16 cellular contexts compared by ENCODE assay signal in genomic region chr7:90764848-90765570, GRCh38.
DNase-seq lines count a peak whose midpoint lies in the region; ATAC-seq, FAIRE-seq and TF ChIP-seq lines count a peak whose summit lies in the region.
"Had no signal": no experiment of that assay in that cellular context is flagged by ENCODE, and none has a peak within 500 bp of the region (broad histone marks: within the 10 kb centered on the region; RNA-seq: fewer than 3 reads in every experiment).

No MANE protein-coding gene starts in this region.

- no peaks in the 10 kb centered on the region for H3K23me2 ChIP-seq in H1 (ENCODE audit: low read depth, low read length)

- H3K27me3 ChIP-seq in H1 (replicated peaks in 1 of 4; ENCODE audit: control insufficient read depth in 3 of 4, extremely low read depth in 1 of 4, insufficient read depth in 3 of 4, low read length in 3 of 4), result no peaks in the 10 kb centered on the region
- no peaks in the 10 kb centered on the region for H3K27me3 ChIP-seq in neural progenitor cell

- H3K27ac ChIP-seq in H1 (ENCODE audit: low read depth, low read length) (no peak overlapping the region), neural progenitor cell (peak overlapping the region; percentile 94)
- H3K27ac ChIP-seq: thoracic aorta had no signal

- no peaks in the 10 kb centered on the region for H3K9me3 Mint-ChIP-seq in neural progenitor cell
- H3K9me3 Mint-ChIP-seq: activated CD4-positive, alpha-beta memory T cell treated with anti-CD3 and anti-CD28 coated beads, Interleukin-2, amount 10 ng/mL, durations not matched to agents 7 days and 5 days; CD8-positive, alpha-beta T cell; HFFc6 had no signal

- no peak overlapping the region for H4K91ac ChIP-seq in H1 (replicated peaks; ENCODE audit: insufficient read length, low read length)

- H3K9ac ChIP-seq in H1 (replicated peaks in 1 of 4; ENCODE audit: extremely low read depth in 1 of 4, low read depth in 3 of 4, low read length in 3 of 4), result no peak overlapping the region
- H3K9ac ChIP-seq in neural progenitor cell, result no peak overlapping the region

- H3K79me2 ChIP-seq in H1 (ENCODE audit: control insufficient read depth in 1 of 2, insufficient read depth in 2 of 2, low read length in 2 of 2), result no peaks in the 10 kb centered on the region
- peaks cover 22% of the 10 kb centered on the region for H3K79me2 ChIP-seq in neural progenitor cell (ENCODE audit: low read depth)

- H3K14ac ChIP-seq in H1 (ENCODE audit: insufficient read length), result no peak overlapping the region

- H3K4me3 ChIP-seq in H1 (ENCODE audit: extremely low read depth in 1 of 4, insufficient read depth in 2 of 4, low read depth in 3 of 4, low read length in 4 of 4) (no peak overlapping the region), neural progenitor cell (no peak overlapping the region)
- H3K4me3 ChIP-seq: thoracic aorta had no signal

- H4K20me1 ChIP-seq in H1 (replicated peaks in 1 of 2; ENCODE audit: control insufficient read depth in 1 of 2, insufficient read depth in 2 of 2, low read length in 2 of 2) (no peaks in the 10 kb centered on the region), neural progenitor cell (ENCODE audit: low read depth) (no peaks in the 10 kb centered on the region)

- no peaks in the 10 kb centered on the region for H3K79me1 ChIP-seq in H1 (ENCODE audit: low read depth, low read length)

- no peak overlapping the region for H4K8ac ChIP-seq in H1 (ENCODE audit: extremely low read depth, insufficient read depth, low read length)

- no peak for TF ChIP-seq EP300 in H1 (IDR thresholded peaks at IDR 0.05; ENCODE audit: borderline replicate concordance in 1 of 2, low read depth in 2 of 2, low read length in 2 of 2)

- CTCF ChIA-PET in H1 (lab: Charles Lee; ENCODE audit: partially characterized antibody), result interaction anchor here (0.6 to 1.4 kb wide), 4 partner anchors 9 to 1517 kb away, joined by 3 to 5 read pairs (median 4); no protein-coding TSS in a partner anchor

- DNase-seq in H1 (ENCODE audit: low read depth in 1 of 2, low spot score in 2 of 2) (no peak), neural progenitor cell (ENCODE audit: low spot score) (peak; percentile 51), NCI-H2196 treated with DMSO at 0.1 percent for 48 hours (lab: John Stamatoyannopoulos, UW; ENCODE audit: unreplicated experiment) (no peak), mesenteric fat pad (ENCODE audit: low spot score) (no peak)
- DNase-seq in stimulated activated CD4-positive, alpha-beta T cell treated with anti-CD3 and anti-CD28 coated beads, Interleukin-2, amount 100 ng/mL, for 24 hours, result no peak
- DNase-seq: activated CD4-positive, alpha-beta memory T cell treated with anti-CD3 and anti-CD28 coated beads, Interleukin-2, amount 10 ng/mL, durations not matched to agents 7 days and 5 days; activated naive CD4-positive, alpha-beta T cell treated with Interleukin-2 at 50 U/mL for 16 hours; CD8-positive, alpha-beta T cell; erythroblast; HFFc6; Kasumi-1; NCI-H2081 treated with DMSO at 0.1 percent for 48 hours had no signal

- no peaks in the 10 kb centered on the region for H3K27me3 Mint-ChIP-seq in neural progenitor cell (ENCODE audit: insufficient read depth, low read depth)
- H3K27me3 Mint-ChIP-seq: activated CD4-positive, alpha-beta memory T cell treated with anti-CD3 and anti-CD28 coated beads, Interleukin-2, amount 10 ng/mL, durations not matched to agents 7 days and 5 days had no signal

- FAIRE-seq in H1 (lab: Jason Lieb, UNC), result peak; percentile 39

- POLR2A ChIA-PET in H1 (lab: Charles Lee; ENCODE audit: partially characterized antibody), result interaction anchor here (0.7 kb wide), 1 partner anchor 28 kb away, joined by 3 read pairs; no protein-coding TSS in a partner anchor

- H3K4me1 Mint-ChIP-seq in neural progenitor cell, result peaks cover 15% of the 10 kb centered on the region
- H3K4me1 Mint-ChIP-seq: activated CD4-positive, alpha-beta memory T cell treated with anti-CD3 and anti-CD28 coated beads, Interleukin-2, amount 10 ng/mL, durations not matched to agents 7 days and 5 days had no signal

- no peak overlapping the region for H3K23ac ChIP-seq in H1 (ENCODE audit: insufficient read length)

- no peak overlapping the region for H2BK15ac ChIP-seq in H1 (ENCODE audit: low read length)

- no peak for TF ChIP-seq RAD21 in H1 (IDR thresholded peaks at IDR 0.05 in 1 of 2, conservative IDR thresholded peaks at IDR 0.05 in 1 of 2; ENCODE audit: low read depth in 2 of 2, low read length in 2 of 2)

- no peak overlapping the region for H2AK5ac ChIP-seq in H1 (ENCODE audit: low read depth, low read length)

- H2BK120ac ChIP-seq in H1 (replicated peaks; ENCODE audit: low read depth, low read length), result no peak overlapping the region

- peaks cover 9% of the 10 kb centered on the region for H3K36me3 Mint-ChIP-seq in neural progenitor cell
- H3K36me3 Mint-ChIP-seq: CD8-positive, alpha-beta T cell had no signal

- no peak overlapping the region for H2BK12ac ChIP-seq in H1 (ENCODE audit: low read depth, low read length)

- no peak overlapping the region for H3K18ac ChIP-seq in H1 (ENCODE audit: extremely low read depth, low read length)

- H3K4ac ChIP-seq in H1 (replicated peaks; ENCODE audit: insufficient read length, low read depth, low read length), result no peak overlapping the region

- H3K27ac Mint-ChIP-seq in neural progenitor cell, result no peak overlapping the region
- H3K27ac Mint-ChIP-seq: activated CD4-positive, alpha-beta memory T cell treated with anti-CD3 and anti-CD28 coated beads, Interleukin-2, amount 10 ng/mL, durations not matched to agents 7 days and 5 days; CD8-positive, alpha-beta T cell; HFFc6 had no signal

- H2BK20ac ChIP-seq in H1 (ENCODE audit: low read length), result no peak overlapping the region

- ATAC-seq in GM18868 (IDR thresholded peaks at IDR 0.05; ENCODE audit: unreplicated experiment), result peak; percentile 76
- peak; percentile 74 for ATAC-seq in HG03432 (IDR thresholded peaks at IDR 0.05; ENCODE audit: unreplicated experiment)
- ATAC-seq in GM18498 (IDR thresholded peaks at IDR 0.05; ENCODE audit: unreplicated experiment), result no peak
- ATAC-seq: CD8-positive, alpha-beta T cell had no signal

- no peak overlapping the region for H2AFZ ChIP-seq in H1 (ENCODE audit: low read length)
- H2AFZ ChIP-seq in neural progenitor cell (replicated peaks), result no peak overlapping the region

- H3F3A ChIP-seq in neural progenitor cell (ENCODE audit: low read depth), result peaks cover 16% of the 10 kb centered on the region

- 88% methylated on average over 2 of the region's 2 CpGs; no CpG with 5 or more reads in 1 of the 2 experiments for WGBS in H1 (ENCODE audit: extremely low coverage in 1 of 2, insufficient coverage in 1 of 2, insufficient read length in 1 of 2, insufficient replicate concordance in 2 of 2, low coverage in 1 of 2, low lambda C conversion rate in 2 of 2, missing lambda C conversion rate in 1 of 2), 2 experiments

- no peak overlapping the region for H4K5ac ChIP-seq in H1 (ENCODE audit: insufficient read length, low read depth, low read length)

- no peak overlapping the region for H3K4me3 Mint-ChIP-seq in neural progenitor cell
- H3K4me3 Mint-ChIP-seq: activated CD4-positive, alpha-beta memory T cell treated with anti-CD3 and anti-CD28 coated beads, Interleukin-2, amount 10 ng/mL, durations not matched to agents 7 days and 5 days; CD8-positive, alpha-beta T cell; HFFc6 had no signal

- H3K56ac ChIP-seq in H1 (replicated peaks; ENCODE audit: insufficient read length, low read depth, low read length), result no peak overlapping the region

- H3K36me3 ChIP-seq in H1 (ENCODE audit: control insufficient read depth in 2 of 4, insufficient read depth in 4 of 4, low read length in 3 of 4), result no peaks in the 10 kb centered on the region
- no peaks in the 10 kb centered on the region for H3K36me3 ChIP-seq in neural progenitor cell
- H3K36me3 ChIP-seq: thoracic aorta had no signal

- H2BK5ac ChIP-seq in H1 (ENCODE audit: low read depth, low read length), result no peak overlapping the region

- TF ChIP-seq CTCF in H1 (IDR thresholded peaks at IDR 0.05; ENCODE audit: control extremely low read depth in 1 of 3, insufficient read depth in 1 of 3, low read depth in 1 of 3, low read length in 3 of 3) (no peak), neural progenitor cell (IDR thresholded peaks at IDR 0.05) (no peak)

- H3K4me1 ChIP-seq in H1 (replicated peaks in 1 of 4; ENCODE audit: control insufficient read depth in 3 of 4, insufficient read depth in 4 of 4, low read length in 3 of 4) (peaks cover 0 to 5% (median 0%) of the 10 kb centered on the region in 4 experiments; a peak in 1 of 7 replicates), neural progenitor cell (peaks cover 56% of the 10 kb centered on the region)

- H3K4me2 ChIP-seq in H1 (ENCODE audit: insufficient read depth in 1 of 2, low read depth in 2 of 2, low read length in 2 of 2), result no peak overlapping the region
- H3K4me2 ChIP-seq in neural progenitor cell, result peak overlapping the region; percentile 37

- TF ChIP-seq POLR2A in H1 (IDR thresholded peaks at IDR 0.05; ENCODE audit: control extremely low read depth in 1 of 2, low read depth in 2 of 2, low read length in 2 of 2), result no peak

- H3K9me3 ChIP-seq in H1 (ENCODE audit: insufficient read depth in 2 of 2, low read depth in 1 of 2, low read length in 1 of 2) (no peaks in the 10 kb centered on the region), neural progenitor cell (ENCODE audit: low read depth) (no peaks in the 10 kb centered on the region)
- H3K9me3 ChIP-seq: thoracic aorta had no signal

TF ChIP-seq in H1, 55 proteins besides CTCF, POLR2A, EP300 and RAD21 (continues in another document):
- TF ChIP-seq NANOG (IDR thresholded peaks at IDR 0.05; ENCODE audit: insufficient read depth, low read depth, low read length, poor library complexity, severe bottlenecking) (peak; percentile 49), RBBP5 (IDR thresholded peaks at IDR 0.05; ENCODE audit: borderline replicate concordance, low read depth, low read length) (no peak)
